In the genomic region with DNA sequence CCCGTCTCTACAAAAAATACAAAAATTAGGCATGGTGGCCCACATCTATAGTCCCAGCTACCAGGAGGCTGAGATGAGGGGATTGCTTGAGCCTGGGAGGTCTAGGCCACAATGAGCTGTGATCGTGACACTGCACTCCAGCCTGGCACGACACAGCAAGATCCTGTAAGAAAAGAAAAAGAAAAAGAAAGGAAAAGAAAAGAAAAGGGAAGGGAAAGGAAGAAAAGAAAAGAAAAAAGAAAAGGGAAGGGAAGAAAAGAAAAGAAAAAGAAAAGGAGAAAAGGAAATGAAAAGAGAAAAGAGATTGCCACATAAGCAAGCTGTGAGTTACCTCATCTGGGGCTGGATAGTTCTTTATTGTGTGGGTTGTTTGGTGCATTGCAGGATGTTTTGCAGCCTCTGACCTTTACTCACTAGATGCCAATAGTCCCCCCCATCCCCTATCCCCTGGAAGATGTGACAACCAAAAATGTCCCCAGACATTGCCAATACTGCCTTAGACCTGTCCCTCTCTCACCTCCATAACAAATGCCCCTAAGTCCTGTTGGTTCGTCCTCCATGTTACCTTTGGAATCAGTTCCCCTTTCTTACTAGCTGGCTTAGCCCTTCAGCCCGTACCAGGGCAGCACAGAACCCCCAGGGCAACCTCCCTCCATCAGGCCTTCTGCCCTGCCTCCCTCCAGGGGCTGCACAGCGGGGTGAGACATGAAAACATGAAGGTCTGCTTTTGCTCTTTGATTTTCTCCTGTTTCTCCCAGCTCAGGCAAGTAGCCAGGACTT, we compare ENCODE assay signal across 18 cellular contexts.
"Had no signal": no experiment of that assay in that cellular context is flagged by ENCODE, and none has a peak within 500 bp of the region (broad histone marks: within the 10 kb centered on the region; RNA-seq: fewer than 3 reads in every experiment).

No MANE protein-coding gene starts in this region.

- DNase-seq: activated CD4-positive, alpha-beta memory T cell treated with anti-CD3 and anti-CD28 coated beads for 36 hours; activated CD4-positive, CD25-positive, alpha-beta regulatory T cell treated with anti-CD3 and anti-CD28 coated beads, Interleukin-2, amount 50 U/mL, for 72 hours; activated CD8-positive, alpha-beta memory T cell treated with anti-CD3 and anti-CD28 coated beads, Interleukin-2, amount 50 U/mL, for 4 hours; activated naive CD4-positive, alpha-beta T cell; colonic mucosa; effector CD4-positive, alpha-beta T cell; foreskin melanocyte; heart left ventricle; left colon; mucosa of descending colon; naive thymus-derived CD8-positive, alpha-beta T cell; nucleus accumbens; psoas muscle; sigmoid colon; stimulated activated CD4-positive, alpha-beta T cell treated with anti-CD3 and anti-CD28 coated beads, Interleukin-12 subunit alpha, Interleukin-12 subunit beta, amount 100 ng/mL, for 4 hours; stimulated activated naive CD8-positive, alpha-beta T cell treated with anti-CD3 and anti-CD28 coated beads, Interleukin-15, Interleukin-2, amounts not matched to agents 100 U/mL and 50 U/mL, for 24 hours had no signal

- H3K9me3 ChIP-seq: colonic mucosa, heart left ventricle, mucosa of descending colon, psoas muscle, sigmoid colon, thoracic aorta had no signal

- H3K27ac ChIP-seq: cardiac muscle cell, colonic mucosa, heart left ventricle, psoas muscle, sigmoid colon, thoracic aorta had no signal

- H3K36me3 ChIP-seq: cardiac muscle cell, colonic mucosa, heart left ventricle, sigmoid colon, thoracic aorta had no signal

- H3K4me3 ChIP-seq: cardiac muscle cell, colonic mucosa, heart left ventricle, mucosa of descending colon, psoas muscle, sigmoid colon, thoracic aorta had no signal

- ATAC-seq: heart left ventricle; left colon; mucosa of descending colon; naive thymus-derived CD8-positive, alpha-beta T cell; psoas muscle; stimulated activated naive CD8-positive, alpha-beta T cell treated with anti-CD3 and anti-CD28 coated beads, Interleukin-15, Interleukin-2, amounts not matched to agents 100 U/mL and 50 U/mL, for 24 hours had no signal

- H3K27me3 ChIP-seq: cardiac muscle cell, colonic mucosa, heart left ventricle had no signal

- H3K4me1 ChIP-seq: colonic mucosa, psoas muscle had no signal
